16 cellular contexts compared by ENCODE assay signal in the genomic region with DNA sequence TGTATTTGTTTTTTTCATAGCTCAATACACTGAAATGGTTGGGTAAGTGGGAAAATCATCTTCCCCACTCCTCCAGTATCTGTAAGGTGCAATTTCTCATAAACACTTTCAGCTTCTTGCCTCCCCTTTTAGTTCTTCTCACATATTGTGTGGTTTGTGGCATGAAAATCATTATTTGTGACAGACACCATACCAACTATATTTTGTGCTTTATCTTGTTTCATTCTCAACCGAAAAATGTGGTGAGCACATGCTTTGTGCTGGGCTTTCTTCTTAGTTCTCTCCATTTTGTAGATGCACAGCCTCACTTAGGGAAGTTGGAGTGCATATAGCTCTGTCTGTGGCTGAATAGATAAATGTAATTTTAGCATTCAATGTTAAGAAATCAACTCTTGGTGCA.
"Had no signal": no experiment of that assay in that cellular context is flagged by ENCODE, and none has a peak within 500 bp of the region (broad histone marks: within the 10 kb centered on the region; RNA-seq: fewer than 3 reads in every experiment).

No MANE protein-coding gene starts in this region.

- H3K4me2 ChIP-seq: hepatocyte had no signal

- ATAC-seq: activated T-cell treated with anti-CD3 and anti-CD28 coated beads, Interleukin-2, amount 50 U/mL, for 4 hours; left ventricle myocardium superior had no signal

- H3K4me3 ChIP-seq: cardiac muscle cell, coronary artery, hepatocyte, ovary, stomach, thyroid gland, uterus had no signal

- H3K9me3 ChIP-seq: ovary, stomach, thyroid gland, uterus had no signal

- DNase-seq: activated CD4-positive, alpha-beta T cell treated with anti-CD3 and anti-CD28 coated beads for 48 hours; activated gamma-delta T cell; activated T-cell treated with anti-CD3 and anti-CD28 coated beads, Interleukin-2, amount 50 U/mL, for 4 hours; effector CD4-positive, alpha-beta T cell; left ventricle myocardium superior; mesendoderm; ovary; stimulated activated CD4-positive, alpha-beta T cell treated with anti-CD3 and anti-CD28 coated beads, Interleukin-4, amount 100 ng/mL, for 1 hour; stomach; T-helper 9 cell; thyroid gland; uterus had no signal

- H3K4me3 Mint-ChIP-seq: activated T-cell treated with anti-CD3 and anti-CD28 coated beads, Interleukin-2, amount 50 U/mL, for 4 hours; neural crest cell had no signal

- H3K27ac ChIP-seq: cardiac muscle cell, coronary artery, hepatocyte, ovary, stomach, thyroid gland, uterus had no signal

- H3K9me3 Mint-ChIP-seq: activated T-cell treated with anti-CD3 and anti-CD28 coated beads, Interleukin-2, amount 50 U/mL, for 4 hours; neural crest cell had no signal

- H3K36me3 ChIP-seq: cardiac muscle cell, ovary, thyroid gland, uterus had no signal

- H2AFZ ChIP-seq: hepatocyte had no signal

- H3K27me3 ChIP-seq: hepatocyte, ovary, uterus had no signal

- H3K4me1 ChIP-seq: uterus had no signal
